10 cellular contexts compared by ENCODE assay signal in the genomic region with DNA sequence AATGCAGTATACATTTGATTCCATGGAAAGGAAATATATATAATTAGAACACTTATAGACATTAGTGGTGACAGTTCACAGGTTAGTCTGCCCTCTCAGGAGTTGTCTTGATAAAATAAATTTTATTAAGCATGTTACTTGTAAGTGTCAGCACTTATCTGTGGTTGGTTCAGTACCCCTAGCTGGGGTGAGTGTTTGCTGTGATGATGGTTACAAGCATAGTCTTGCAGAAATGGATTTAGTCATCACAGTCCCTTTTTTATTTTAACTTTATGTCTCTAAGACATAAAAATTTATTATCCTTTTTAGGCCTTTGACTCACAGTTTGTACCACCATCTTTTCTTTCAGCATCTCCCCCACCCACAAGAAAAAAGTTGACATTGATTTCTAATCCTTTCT. TPM values are rescaled to one million over a fixed set of nuclear protein-coding genes. Genes with fewer than 3 reads are reported as not detected.
DNase-seq lines count a peak whose midpoint lies in the region; ATAC-seq and TF ChIP-seq lines count a peak whose summit lies in the region.
"Had no signal": no experiment of that assay in that cellular context is flagged by ENCODE, and none has a peak within 500 bp of the region (broad histone marks: within the 10 kb centered on the region; RNA-seq: fewer than 3 reads in every experiment).

No MANE protein-coding gene starts in this region.

- peaks cover 29 to 80% (median 58%) of the 10 kb centered on the region in 4 donors for H3K4me1 ChIP-seq in stomach

- no peak overlapping the region for H3K4me3 ChIP-seq in stomach
- H3K4me3 ChIP-seq: hepatocyte had no signal

- ATAC-seq in activated CD8-positive, alpha-beta memory T cell treated with anti-CD3 and anti-CD28 coated beads, Interleukin-2, amount 10 ng/mL, durations not matched to agents 7 days and 5 days = peak; percentile 23
- ATAC-seq in esophagus mucosa (peak; percentile 23), HG02798 (IDR thresholded peaks at IDR 0.05; ENCODE audit: poor library complexity, unreplicated experiment) (no peak)

- peaks cover 29% of the 10 kb centered on the region for H3K36me3 Mint-ChIP-seq in activated CD8-positive, alpha-beta memory T cell treated with anti-CD3 and anti-CD28 coated beads, Interleukin-2, amount 10 ng/mL, durations not matched to agents 7 days and 5 days

- no peaks in the 10 kb centered on the region for H3K27me3 Mint-ChIP-seq in activated CD8-positive, alpha-beta memory T cell treated with anti-CD3 and anti-CD28 coated beads, Interleukin-2, amount 10 ng/mL, durations not matched to agents 7 days and 5 days

- H3K9me3 Mint-ChIP-seq in activated CD8-positive, alpha-beta memory T cell treated with anti-CD3 and anti-CD28 coated beads, Interleukin-2, amount 10 ng/mL, durations not matched to agents 7 days and 5 days (ENCODE audit: low read depth) = no peaks in the 10 kb centered on the region

- TF ChIP-seq POLR2A in stomach (IDR thresholded peaks at IDR 0.05) = no peak

- intact Hi-C loops in stomach (cut with DNase I; ENCODE audit: low total_unique reads) = no loop called here

- TF ChIP-seq CTCF in stomach (IDR thresholded peaks at IDR 0.05) = no peak

- peak overlapping the region in 4 of 5 donors; percentile 46 to 84 (median 68) for H3K27ac ChIP-seq in stomach

- no peaks in the 10 kb centered on the region for H3K27me3 ChIP-seq in stomach
- H3K27me3 ChIP-seq: hepatocyte had no signal

- H3K36me3 ChIP-seq in stomach = no peaks in the 10 kb centered on the region

- DNase-seq in activated CD8-positive, alpha-beta memory T cell treated with anti-CD3 and anti-CD28 coated beads, Interleukin-2, amount 10 ng/mL, durations not matched to agents 7 days and 5 days = no peak
- DNase-seq in activated CD8-positive, alpha-beta memory T cell treated with anti-CD3 and anti-CD28 coated beads, Interleukin-2, amount 50 U/mL, for 4 hours = no peak
- DNase-seq in RPMI8226 (peak; percentile 15), stomach (no peak), COLO829 (ENCODE audit: low spot score) (no peak), NCI-H146 (lab: John Stamatoyannopoulos, UW) (no peak)
- DNase-seq: stimulated activated CD4-positive, alpha-beta T cell treated with anti-CD3 and anti-CD28 coated beads, Interleukin-4, amount 100 ng/mL, for 24 hours had no signal

- peaks cover 92% of the 10 kb centered on the region for H3K4me1 Mint-ChIP-seq in activated CD8-positive, alpha-beta memory T cell treated with anti-CD3 and anti-CD28 coated beads, Interleukin-2, amount 10 ng/mL, durations not matched to agents 7 days and 5 days

- peak overlapping the region; percentile 65 for H3K4me3 Mint-ChIP-seq in activated CD8-positive, alpha-beta memory T cell treated with anti-CD3 and anti-CD28 coated beads, Interleukin-2, amount 10 ng/mL, durations not matched to agents 7 days and 5 days

- no peak for TF ChIP-seq EP300 in stomach (IDR thresholded peaks at IDR 0.05)

- no peaks in the 10 kb centered on the region for H3K9me3 ChIP-seq in stomach

- CTCF ChIA-PET in activated CD8-positive, alpha-beta memory T cell treated with anti-CD3 and anti-CD28 coated beads, Interleukin-2, amount 10 ng/mL, durations not matched to agents 7 days and 5 days (lab: Charles Lee) = interaction anchor here (1.2 to 4.1 kb wide), 6 partner anchors 10 to 66 kb away, joined by 4 to 26 read pairs (median 12); no protein-coding TSS in a partner anchor

- H3K27ac Mint-ChIP-seq in activated CD8-positive, alpha-beta memory T cell treated with anti-CD3 and anti-CD28 coated beads, Interleukin-2, amount 10 ng/mL, durations not matched to agents 7 days and 5 days = peak overlapping the region; percentile 98

RNA-seq across cellular contexts. Expression of a gene that starts 52.1 kb away (rescaled TPM):
- 10 to 100 TPM; 51.6 to 54.1 TPM for total RNA-seq in activated CD8-positive, alpha-beta memory T cell treated with anti-CD3 and anti-CD28 coated beads, Interleukin-2, amount 10 ng/mL, durations not matched to agents 7 days and 5 days
- total RNA-seq in esophagus mucosa (68.6 TPM), stomach (10 to 100 TPM; 27.0 to 88.9 (median 40.3) TPM)
- 10 to 100 TPM; 23.1 to 61.6 (median 45.5) TPM for polyA plus RNA-seq in stomach
